In genomic region chr10:18583575-18584270, GRCh38 we compare ENCODE assay signal across 11 cellular contexts.
DNase-seq lines count a peak whose midpoint lies in the region; ATAC-seq and TF ChIP-seq lines count a peak whose summit lies in the region.
"Had no signal": no experiment of that assay in that cellular context is flagged by ENCODE, and none has a peak within 500 bp of the region (broad histone marks: within the 10 kb centered on the region; RNA-seq: fewer than 3 reads in every experiment).

No MANE protein-coding gene starts in this region.

- peaks cover 37% of the 10 kb centered on the region for H3K4me1 Mint-ChIP-seq in HFFc6 (ENCODE audit: low read depth)
- peaks cover 31% of the 10 kb centered on the region for H3K4me1 Mint-ChIP-seq in T-helper 2 cell treated with Interferon-gamma antibody and Interleukin-4, amounts not matched to agents 5 μg/mL and 100 μg/mL, for 36 hours (ENCODE audit: low read depth)
- peaks cover 14% of the 10 kb centered on the region for H3K4me1 Mint-ChIP-seq in mesothelial cell of epicardium

- ATAC-seq in HG03571 (IDR thresholded peaks at IDR 0.05; ENCODE audit: unreplicated experiment), result no peak
- no peak for ATAC-seq in GM18520 (IDR thresholded peaks at IDR 0.05; ENCODE audit: unreplicated experiment)

- peak; percentile 70 for TF ChIP-seq CTCF in HFFc6 (IDR thresholded peaks at IDR 0.05)
- TF ChIP-seq CTCF in mesothelial cell of epicardium (IDR thresholded peaks at IDR 0.05; ENCODE audit: unreplicated experiment), result peak; percentile 42

- H3K4me3 Mint-ChIP-seq in HFFc6 (no peak overlapping the region), mesothelial cell of epicardium (no peak overlapping the region)
- peak overlapping the region; percentile 44 for H3K4me3 Mint-ChIP-seq in T-helper 2 cell treated with Interferon-gamma antibody and Interleukin-4, amounts not matched to agents 5 μg/mL and 100 μg/mL, for 36 hours

- peaks cover 42% of the 10 kb centered on the region for H3K36me3 Mint-ChIP-seq in HFFc6 (ENCODE audit: low read depth)
- H3K36me3 Mint-ChIP-seq in T-helper 2 cell treated with Interferon-gamma antibody and Interleukin-4, amounts not matched to agents 5 μg/mL and 100 μg/mL, for 36 hours (ENCODE audit: low read depth), result peaks cover 82% of the 10 kb centered on the region
- H3K36me3 Mint-ChIP-seq in mesothelial cell of epicardium, result peaks cover 72% of the 10 kb centered on the region

- H3K9me3 Mint-ChIP-seq in HFFc6, result peaks cover under 1% of the 10 kb centered on the region; the same call in 1 of the 2 replicates
- H3K9me3 Mint-ChIP-seq in T-helper 2 cell treated with Interferon-gamma antibody and Interleukin-4, amounts not matched to agents 5 μg/mL and 100 μg/mL, for 36 hours, result peaks cover 3% of the 10 kb centered on the region
- peaks cover 19% of the 10 kb centered on the region for H3K9me3 Mint-ChIP-seq in mesothelial cell of epicardium

- no peaks in the 10 kb centered on the region; the same call in 1 of the 2 replicates for H3K27me3 Mint-ChIP-seq in HFFc6 (ENCODE audit: insufficient read depth)
- no peaks in the 10 kb centered on the region for H3K27me3 Mint-ChIP-seq in T-helper 2 cell treated with Interferon-gamma antibody and Interleukin-4, amounts not matched to agents 5 μg/mL and 100 μg/mL, for 36 hours (ENCODE audit: low read depth)
- H3K27me3 Mint-ChIP-seq in mesothelial cell of epicardium (ENCODE audit: low read depth), result no peaks in the 10 kb centered on the region

- no peak overlapping the region for H3K27ac Mint-ChIP-seq in HFFc6
- H3K27ac Mint-ChIP-seq in T-helper 2 cell treated with Interferon-gamma antibody and Interleukin-4, amounts not matched to agents 5 μg/mL and 100 μg/mL, for 36 hours, result peak overlapping the region; percentile 66
- H3K27ac Mint-ChIP-seq in mesothelial cell of epicardium, result no peak overlapping the region

- DNase-seq in NCI-H2171 treated with DMSO at 0.1 percent for 48 hours (lab: John Stamatoyannopoulos, UW) (peak; percentile 12), NCI-H2171 (lab: John Stamatoyannopoulos, UW) (no peak), HFFc6 (no peak), mesothelial cell of epicardium (ENCODE audit: low spot score in 2 of 2, unreplicated experiment in 2 of 2) (no peak), NCI-H1048 (lab: John Stamatoyannopoulos, UW) (no peak)
- DNase-seq in T-helper 2 cell treated with Interferon-gamma antibody and Interleukin-4, amounts not matched to agents 5 μg/mL and 100 μg/mL, for 36 hours (ENCODE audit: low spot score), result no peak
- DNase-seq: activated naive CD4-positive, alpha-beta T cell; effector CD8-positive, alpha-beta T cell; NCI-H510A had no signal
